Comparison of ENCODE assay signal across 35 cellular contexts in the genomic region with DNA sequence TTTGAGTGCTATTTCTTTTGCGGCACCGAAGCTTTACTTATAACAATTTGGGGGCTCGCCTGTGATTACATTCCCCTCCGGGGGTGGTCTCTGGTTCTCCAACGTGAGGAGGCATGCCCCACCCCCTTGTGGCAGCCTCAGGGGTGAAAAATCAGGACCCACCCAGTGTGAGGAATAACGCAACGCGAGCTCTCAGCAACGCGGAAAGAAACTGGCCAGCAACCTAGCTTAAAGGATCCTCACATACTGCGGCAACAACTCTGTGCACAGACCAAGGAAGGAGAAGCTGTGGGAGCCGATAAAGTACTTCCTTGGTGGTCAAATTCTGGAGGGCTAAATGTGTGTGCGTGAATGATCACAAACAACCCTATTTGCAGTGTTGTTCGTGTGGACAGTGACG. TPM values are rescaled to one million over a fixed set of nuclear protein-coding genes. Genes with fewer than 3 reads are reported as not detected.
"Had no signal": no experiment of that assay in that cellular context is flagged by ENCODE, and none has a peak within 500 bp of the region (broad histone marks: within the 10 kb centered on the region; RNA-seq: fewer than 3 reads in every experiment).

No MANE protein-coding gene starts in this region.

- H3K27ac Mint-ChIP-seq: activated B cell treated with CpG ODN at 0.5 μM for 24 hours; activated CD8-positive, alpha-beta T cell treated with anti-CD3 and anti-CD28 coated beads for 36 hours; activated naive CD4-positive, alpha-beta T cell treated with anti-CD3 and anti-CD28 coated beads, Interleukin-2, amount 10 ng/mL, durations not matched to agents 7 days and 5 days; activated naive CD4-positive, alpha-beta T cell treated with anti-CD3 and anti-CD28 coated beads, Interleukin-2, amount 50 U/mL, for 72 hours; activated naive CD8-positive, alpha-beta T cell treated with anti-CD3 and anti-CD28 coated beads, Interleukin-2, amount 10 ng/mL, durations not matched to agents 7 days and 5 days; activated T-helper 1 cell treated with anti-CD3 and anti-CD28 coated beads, Interleukin-12 subunit alpha, Interleukin-12 subunit beta, Interleukin-2, Interleukin-4 antibody, amounts not matched to agents 30 ng/mL and 10 ng/mL and 1 ng/mL, durations not matched to agents 14 hours and 24 hours and 36 hours; brain; effector memory CD8-positive, alpha-beta T cell; T-cell; T-helper 17 cell; T-helper 2 cell treated with Interferon-gamma antibody and Interleukin-4, amounts not matched to agents 5 μg/mL and 100 μg/mL, for 36 hours had no signal

- H3K9me3 ChIP-seq: ascending aorta, breast epithelium, gastrocnemius medialis, heart left ventricle had no signal

- H3K36me3 Mint-ChIP-seq: activated naive CD4-positive, alpha-beta T cell treated with anti-CD3 and anti-CD28 coated beads, Interleukin-2, amount 10 ng/mL, durations not matched to agents 7 days and 5 days; activated naive CD4-positive, alpha-beta T cell treated with anti-CD3 and anti-CD28 coated beads, Interleukin-2, amount 50 U/mL, for 72 hours; activated naive CD8-positive, alpha-beta T cell treated with anti-CD3 and anti-CD28 coated beads, Interleukin-2, amount 10 ng/mL, durations not matched to agents 7 days and 5 days; brain; T-cell had no signal

- H3K4me3 Mint-ChIP-seq: activated B cell treated with CpG ODN at 0.5 μM for 24 hours; activated CD8-positive, alpha-beta T cell treated with anti-CD3 and anti-CD28 coated beads for 36 hours; activated naive CD4-positive, alpha-beta T cell treated with anti-CD3 and anti-CD28 coated beads, Interleukin-2, amount 10 ng/mL, durations not matched to agents 7 days and 5 days; activated naive CD8-positive, alpha-beta T cell treated with anti-CD3 and anti-CD28 coated beads, Interleukin-2, amount 10 ng/mL, durations not matched to agents 7 days and 5 days; activated T-helper 1 cell treated with anti-CD3 and anti-CD28 coated beads, Interleukin-12 subunit alpha, Interleukin-12 subunit beta, Interleukin-2, Interleukin-4 antibody, amounts not matched to agents 30 ng/mL and 10 ng/mL and 1 ng/mL, durations not matched to agents 14 hours and 24 hours and 36 hours; brain; central memory CD8-positive, alpha-beta T cell; effector memory CD8-positive, alpha-beta T cell; T-cell; T-helper 17 cell; T-helper 2 cell treated with Interferon-gamma antibody and Interleukin-4, amounts not matched to agents 5 μg/mL and 100 μg/mL, for 36 hours had no signal

- ATAC-seq: activated CD4-positive, CD25-positive, alpha-beta regulatory T cell treated with anti-CD3 and anti-CD28 coated beads, Interleukin-2, amount 50 U/mL, for 24 hours; activated CD8-positive, alpha-beta T cell treated with anti-CD3 and anti-CD28 coated beads for 36 hours; activated naive CD4-positive, alpha-beta T cell treated with anti-CD3 and anti-CD28 coated beads, Interleukin-2, amount 50 U/mL, for 72 hours; effector memory CD8-positive, alpha-beta T cell; esophagus mucosa; foreskin keratinocyte; gastrocnemius medialis; heart left ventricle; T-cell; T-helper 17 cell had no signal

- H3K4me3 ChIP-seq: ascending aorta, breast epithelium, cardiac muscle cell, dorsolateral prefrontal cortex, gastrocnemius medialis, heart left ventricle had no signal

- H3K4me1 Mint-ChIP-seq: activated B cell treated with CpG ODN at 0.5 μM for 24 hours; activated naive CD4-positive, alpha-beta T cell treated with anti-CD3 and anti-CD28 coated beads, Interleukin-2, amount 10 ng/mL, durations not matched to agents 7 days and 5 days; brain; central memory CD8-positive, alpha-beta T cell had no signal

- H3K4me1 ChIP-seq: ascending aorta, breast epithelium, foreskin keratinocyte, gastrocnemius medialis, heart left ventricle had no signal

- DNase-seq: activated B cell treated with CpG ODN at 0.5 μM for 24 hours; activated CD4-positive, alpha-beta T cell treated with anti-CD3 and anti-CD28 coated beads for 48 hours; activated CD4-positive, alpha-beta T cell treated with anti-CD3 and anti-CD28 coated beads, Interleukin-2, amount 50 U/mL, for 1 hour; activated CD4-positive, alpha-beta T cell treated with anti-CD3 and anti-CD28 coated beads, Interleukin-2, amount 50 U/mL, for 48 hours; activated CD8-positive, alpha-beta memory T cell treated with anti-CD3 and anti-CD28 coated beads for 24 hours; activated CD8-positive, alpha-beta T cell treated with anti-CD3 and anti-CD28 coated beads for 36 hours; activated gamma-delta T cell; activated naive CD4-positive, alpha-beta T cell; activated naive CD4-positive, alpha-beta T cell treated with anti-CD3 and anti-CD28 coated beads, Interleukin-2, amount 10 ng/mL, durations not matched to agents 7 days and 5 days; activated naive CD8-positive, alpha-beta T cell treated with anti-CD3 and anti-CD28 coated beads, Interleukin-2, amount 10 ng/mL, durations not matched to agents 7 days and 5 days; activated T-cell treated with anti-CD3 and anti-CD28 coated beads, Interleukin-2, amount 50 U/mL, for 1 hour; activated T-cell treated with anti-CD3 and anti-CD28 coated beads, Interleukin-2, amount 50 U/mL, for 48 hours; dorsolateral prefrontal cortex; effector memory CD8-positive, alpha-beta T cell; foreskin keratinocyte; gastrocnemius medialis; glutamatergic neuron; heart left ventricle; SW 1271; T-cell; T-helper 17 cell; T1000; WERI-Rb-1 had no signal

- H3K27ac ChIP-seq: ascending aorta, breast epithelium, cardiac muscle cell, dorsolateral prefrontal cortex, foreskin keratinocyte, gastrocnemius medialis, heart left ventricle, WERI-Rb-1 had no signal

- H3K36me3 ChIP-seq: ascending aorta, breast epithelium, cardiac muscle cell, gastrocnemius medialis, heart left ventricle, WERI-Rb-1 had no signal

- H3K27me3 ChIP-seq: ascending aorta, breast epithelium, cardiac muscle cell, foreskin keratinocyte, gastrocnemius medialis had no signal

- H3K9me3 Mint-ChIP-seq: activated B cell treated with CpG ODN at 0.5 μM for 24 hours; activated CD8-positive, alpha-beta T cell treated with anti-CD3 and anti-CD28 coated beads for 36 hours; activated naive CD4-positive, alpha-beta T cell treated with anti-CD3 and anti-CD28 coated beads, Interleukin-2, amount 10 ng/mL, durations not matched to agents 7 days and 5 days; activated naive CD4-positive, alpha-beta T cell treated with anti-CD3 and anti-CD28 coated beads, Interleukin-2, amount 50 U/mL, for 72 hours; activated naive CD8-positive, alpha-beta T cell treated with anti-CD3 and anti-CD28 coated beads, Interleukin-2, amount 10 ng/mL, durations not matched to agents 7 days and 5 days; activated T-helper 1 cell treated with anti-CD3 and anti-CD28 coated beads, Interleukin-12 subunit alpha, Interleukin-12 subunit beta, Interleukin-2, Interleukin-4 antibody, amounts not matched to agents 30 ng/mL and 10 ng/mL and 1 ng/mL, durations not matched to agents 14 hours and 24 hours and 36 hours; brain; central memory CD8-positive, alpha-beta T cell; effector memory CD8-positive, alpha-beta T cell; T-cell; T-helper 2 cell treated with Interferon-gamma antibody and Interleukin-4, amounts not matched to agents 5 μg/mL and 100 μg/mL, for 36 hours had no signal

RNA-seq across cellular contexts. Expression of gene IQCF1, which starts 5.8 kb away (rescaled TPM):
- total RNA-seq: activated B cell treated with CpG ODN at 0.5 μM for 24 hours; activated CD8-positive, alpha-beta T cell treated with anti-CD3 and anti-CD28 coated beads for 36 hours; activated naive CD4-positive, alpha-beta T cell treated with anti-CD3 and anti-CD28 coated beads, Interleukin-2, amount 50 U/mL, for 72 hours; activated naive CD8-positive, alpha-beta T cell treated with anti-CD3 and anti-CD28 coated beads, Interleukin-2, amount 10 ng/mL, durations not matched to agents 7 days and 5 days; activated T-helper 1 cell treated with anti-CD3 and anti-CD28 coated beads, Interleukin-12 subunit alpha, Interleukin-12 subunit beta, Interleukin-2, Interleukin-4 antibody, amounts not matched to agents 30 ng/mL and 10 ng/mL and 1 ng/mL, durations not matched to agents 14 hours and 24 hours and 36 hours; ascending aorta; breast epithelium; cardiac muscle cell; cerebellum; epithelial cell of proximal tubule; esophagus mucosa; foreskin keratinocyte; gastrocnemius medialis; heart left ventricle; T-cell; T-helper 17 cell had no signal
- polyA plus RNA-seq: cardiac muscle cell, foreskin keratinocyte, heart left ventricle had no signal

RNA-seq across cellular contexts. Expression of gene IQCF5, which starts 22.0 kb away (rescaled TPM):
- total RNA-seq: activated B cell treated with CpG ODN at 0.5 μM for 24 hours; activated CD8-positive, alpha-beta T cell treated with anti-CD3 and anti-CD28 coated beads for 36 hours; activated naive CD4-positive, alpha-beta T cell treated with anti-CD3 and anti-CD28 coated beads, Interleukin-2, amount 50 U/mL, for 72 hours; activated naive CD8-positive, alpha-beta T cell treated with anti-CD3 and anti-CD28 coated beads, Interleukin-2, amount 10 ng/mL, durations not matched to agents 7 days and 5 days; activated T-helper 1 cell treated with anti-CD3 and anti-CD28 coated beads, Interleukin-12 subunit alpha, Interleukin-12 subunit beta, Interleukin-2, Interleukin-4 antibody, amounts not matched to agents 30 ng/mL and 10 ng/mL and 1 ng/mL, durations not matched to agents 14 hours and 24 hours and 36 hours; ascending aorta; breast epithelium; cardiac muscle cell; cerebellum; epithelial cell of proximal tubule; esophagus mucosa; foreskin keratinocyte; gastrocnemius medialis; heart left ventricle; T-cell; T-helper 17 cell had no signal
- polyA plus RNA-seq: cardiac muscle cell, foreskin keratinocyte, heart left ventricle had no signal

RNA-seq across cellular contexts. Expression of gene IQCF2, which starts 36.0 kb away (rescaled TPM):
- total RNA-seq: activated B cell treated with CpG ODN at 0.5 μM for 24 hours; activated CD8-positive, alpha-beta T cell treated with anti-CD3 and anti-CD28 coated beads for 36 hours; activated naive CD4-positive, alpha-beta T cell treated with anti-CD3 and anti-CD28 coated beads, Interleukin-2, amount 50 U/mL, for 72 hours; activated naive CD8-positive, alpha-beta T cell treated with anti-CD3 and anti-CD28 coated beads, Interleukin-2, amount 10 ng/mL, durations not matched to agents 7 days and 5 days; activated T-helper 1 cell treated with anti-CD3 and anti-CD28 coated beads, Interleukin-12 subunit alpha, Interleukin-12 subunit beta, Interleukin-2, Interleukin-4 antibody, amounts not matched to agents 30 ng/mL and 10 ng/mL and 1 ng/mL, durations not matched to agents 14 hours and 24 hours and 36 hours; ascending aorta; breast epithelium; cardiac muscle cell; cerebellum; dorsolateral prefrontal cortex; epithelial cell of proximal tubule; esophagus mucosa; foreskin keratinocyte; gastrocnemius medialis; heart left ventricle; T-cell; T-helper 17 cell had no signal
- polyA plus RNA-seq: cardiac muscle cell, foreskin keratinocyte, heart left ventricle had no signal
